14 cellular contexts compared by ENCODE assay signal in the genomic region with DNA sequence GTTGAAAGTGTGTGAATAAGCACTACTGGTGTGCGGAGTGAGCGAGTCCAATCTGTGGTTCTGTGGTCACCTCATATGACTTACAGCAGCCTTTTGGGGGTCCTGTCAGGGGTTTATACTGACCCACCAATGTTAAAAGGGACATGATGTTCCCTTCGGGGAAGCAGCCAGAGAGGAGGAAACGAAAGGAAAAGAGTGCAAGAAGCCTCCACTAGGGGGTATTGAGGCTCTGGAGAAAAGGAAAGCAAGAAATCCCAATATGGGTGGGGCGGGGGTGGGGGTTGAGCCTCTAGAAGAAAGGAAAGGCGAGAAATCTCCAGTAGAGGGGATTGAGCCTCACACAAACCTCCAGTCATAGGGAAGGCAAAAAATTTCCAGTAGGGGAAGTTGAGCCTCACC.
"Had no signal": no experiment of that assay in that cellular context is flagged by ENCODE, and none has a peak within 500 bp of the region (broad histone marks: within the 10 kb centered on the region; RNA-seq: fewer than 3 reads in every experiment).

No MANE protein-coding gene starts in this region.

- H3K4me3 Mint-ChIP-seq: dendritic cell treated with granulocyte-macrophage colony-stimulating factor and Interleukin-4, amounts not matched to agents 40 ng/mL and 50 ng/mL, for 4 days; effector memory CD8-positive, alpha-beta T cell; naive B cell had no signal

- H3K4me1 Mint-ChIP-seq: naive B cell had no signal

- FAIRE-seq: colon had no signal

- DNase-seq: effector memory CD8-positive, alpha-beta T cell; esophagus squamous epithelium; foreskin fibroblast; kidney glomerular epithelial cell; mesendoderm; naive B cell; posterior cingulate gyrus; stimulated activated CD4-positive, alpha-beta T cell treated with anti-CD3 and anti-CD28 coated beads, Interleukin-12 subunit alpha, Interleukin-12 subunit beta, amount 100 ng/mL, for 4 hours; stimulated activated naive CD4-positive, alpha-beta T cell; stomach; substantia nigra; transverse colon had no signal

- H3K27ac Mint-ChIP-seq: dendritic cell treated with granulocyte-macrophage colony-stimulating factor and Interleukin-4, amounts not matched to agents 40 ng/mL and 50 ng/mL, for 4 days; effector memory CD8-positive, alpha-beta T cell had no signal
